25 cellular contexts compared by ENCODE assay signal in the genomic region with DNA sequence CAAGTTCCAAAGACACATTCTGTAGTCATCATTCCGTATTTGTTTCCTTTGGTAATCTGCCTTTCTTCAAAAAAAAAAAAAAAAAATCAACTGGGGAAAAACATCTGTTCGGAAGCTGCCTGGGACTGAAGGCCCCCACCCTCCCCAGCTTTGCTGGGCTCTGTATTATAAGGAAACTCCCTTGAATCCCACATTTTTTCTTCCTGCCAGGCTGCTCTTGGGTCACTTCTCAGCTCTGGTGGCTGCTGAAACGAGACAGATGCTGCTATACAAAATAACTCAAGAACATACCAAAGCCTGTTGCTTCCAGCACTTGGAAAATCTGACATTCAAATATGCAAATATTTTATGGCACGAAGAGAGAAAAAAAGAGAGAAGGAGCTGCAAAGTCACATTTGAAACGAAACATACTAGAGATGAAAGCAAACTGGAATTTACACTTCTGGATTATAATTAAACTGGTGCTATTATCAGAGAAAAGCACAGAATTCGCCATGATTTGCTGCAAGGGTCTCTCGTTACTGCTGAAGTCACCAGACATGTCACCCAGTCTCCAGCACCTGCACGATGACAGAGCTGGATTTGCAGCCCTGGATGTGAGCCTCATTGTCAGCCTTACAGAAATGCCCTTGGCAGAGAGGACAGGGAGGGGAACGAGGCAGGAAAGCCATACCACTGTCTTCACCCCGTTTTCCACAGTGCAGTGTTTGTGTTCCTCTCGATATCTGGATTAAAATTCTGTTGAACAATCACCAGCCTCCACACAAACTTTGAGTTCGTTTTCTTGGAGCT. TPM values are rescaled to one million over a fixed set of nuclear protein-coding genes. Genes with fewer than 3 reads are reported as not detected.
DNase-seq lines count a peak whose midpoint lies in the region; ATAC-seq and TF ChIP-seq lines count a peak whose summit lies in the region.
"Had no signal": no experiment of that assay in that cellular context is flagged by ENCODE, and none has a peak within 500 bp of the region (broad histone marks: within the 10 kb centered on the region; RNA-seq: fewer than 3 reads in every experiment).

No MANE protein-coding gene starts in this region.

- no peak for TF ChIP-seq POLR2A in GM18505 (IDR thresholded peaks at IDR 0.05; ENCODE audit: borderline replicate concordance, extremely low read depth, insufficient read depth, insufficient read length)

- peak overlapping the region in 31 of 59 donors; percentile 5 to 80 (median 37) for H3K27ac ChIP-seq in dorsolateral prefrontal cortex
- peak overlapping the region; percentile 47 for H3K27ac ChIP-seq in left ventricle myocardium inferior (replicated peaks)
- H3K27ac ChIP-seq: A549, HL-60, KMS-11, neutrophil, prostate gland had no signal

- intact Hi-C loops in dorsolateral prefrontal cortex (cut with DNase I) (no loop called here), left ventricle myocardium inferior (cut with micrococcal nuclease) (no loop called here)

- H3K4me1 ChIP-seq in left ventricle myocardium inferior, result peaks cover 34% of the 10 kb centered on the region
- H3K4me1 ChIP-seq: A549, BE2C, HAP-1, prostate gland had no signal

- ATAC-seq in GM19351 (IDR thresholded peaks at IDR 0.05; ENCODE audit: unreplicated experiment) (no peak), GM18505 (IDR thresholded peaks at IDR 0.05; ENCODE audit: unreplicated experiment) (no peak)
- ATAC-seq: A549; CD8-positive, alpha-beta T cell; Panc1 had no signal

- no peaks in the 10 kb centered on the region for H3K36me3 ChIP-seq in left ventricle myocardium inferior
- H3K36me3 ChIP-seq: BE2C, HAP-1, neutrophil, prostate gland had no signal

- no peak for TF ChIP-seq CTCF in dorsolateral prefrontal cortex (IDR thresholded peaks at IDR 0.05 in 54 of 56, conservative IDR thresholded peaks at IDR 0.05 in 2 of 56; ENCODE audit: low read depth in 1 of 56, partially characterized antibody in 56 of 56)
- TF ChIP-seq CTCF in left ventricle myocardium inferior (IDR thresholded peaks at IDR 0.05; ENCODE audit: borderline replicate concordance), result no peak

- DNase-seq in AG20443 (ENCODE audit: low spot score), result peak; percentile 53
- peak in 1 of 10 donors; percentile 30 for DNase-seq in dorsolateral prefrontal cortex
- DNase-seq in left ventricle myocardium inferior, result no peak
- peak; percentile 44 for DNase-seq in pons (ENCODE audit: low spot score)
- no peak for DNase-seq in HUDEP-2 (lab: John Stamatoyannopoulos, UW; ENCODE audit: unreplicated experiment in 76 of 76)
- DNase-seq in cerebellum (ENCODE audit: low spot score), result no peak
- DNase-seq: activated CD4-positive, alpha-beta memory T cell treated with anti-CD3 and anti-CD28 coated beads for 36 hours; activated CD4-positive, alpha-beta T cell treated with anti-CD3 and anti-CD28 coated beads for 1 hour; activated naive CD4-positive, alpha-beta T cell; BE2C; CD8-positive, alpha-beta T cell; DMS 273 treated with DMSO at 0.1 percent for 48 hours; NCI-H2029; SIG-M5; stimulated activated naive CD4-positive, alpha-beta T cell had no signal

- no peaks in the 10 kb centered on the region for H3K9me3 ChIP-seq in left ventricle myocardium inferior (replicated peaks)
- H3K9me3 ChIP-seq: A549, HAP-1, neutrophil, prostate gland had no signal

- H3K27me3 ChIP-seq in dorsolateral prefrontal cortex, result no peaks in the 10 kb centered on the region
- no peaks in the 10 kb centered on the region for H3K27me3 ChIP-seq in left ventricle myocardium inferior (ENCODE audit: low read depth)
- H3K27me3 ChIP-seq: BE2C had no signal

- peak overlapping the region in 32 of 59 donors; percentile 4 to 49 (median 25) for H3K4me3 ChIP-seq in dorsolateral prefrontal cortex
- no peak overlapping the region for H3K4me3 ChIP-seq in left ventricle myocardium inferior
- H3K4me3 ChIP-seq: A549, HAP-1, prostate gland had no signal

RNA-seq across cellular contexts. Expression of a gene that starts 47.8 kb away (rescaled TPM):
- total RNA-seq in dorsolateral prefrontal cortex (100 to 1,000 TPM in 25 of 120 experiments, 10 to 100 TPM in 95; 29.3 to 315 (median 85.3) TPM), left ventricle myocardium inferior (44.1 TPM), cerebellum (47.9 TPM)
- total RNA-seq: glomerular endothelial cell had no signal

Comparison
In these comparisons a context has a peak if more than half of its experiments do, and no peak if none do; other contexts are left out.
1. DNase-seq: peak in AG20443 (single experiment) and pons (single experiment); none in left ventricle myocardium inferior (single experiment), HUDEP-2 (0 of 76) and cerebellum (single experiment).